36 cellular contexts compared by ENCODE assay signal in genomic region chr9:114604974-114605373, GRCh38. TPM values are rescaled to one million over a fixed set of nuclear protein-coding genes. Genes with fewer than 3 reads are reported as not detected.
DNase-seq lines count a peak whose midpoint lies in the region; ATAC-seq and TF ChIP-seq lines count a peak whose summit lies in the region.
"Had no signal": no experiment of that assay in that cellular context is flagged by ENCODE, and none has a peak within 500 bp of the region (broad histone marks: within the 10 kb centered on the region; RNA-seq: fewer than 3 reads in every experiment).

No MANE protein-coding gene starts in this region.

- ATAC-seq in CD4-positive, CD25-positive, alpha-beta regulatory T cell (ENCODE audit: low read depth in 2 of 2): no peak
- ATAC-seq in lower lobe of right lung: no peak
- ATAC-seq in stimulated activated memory B cell treated with anti-CD40 and anti-IgM and Interleukin-4, amounts not matched to agents 10 μg/mL and 1 μg/mL and 100 μg/mL, for 72 hours: no peak
- ATAC-seq: foreskin keratinocyte; heart right ventricle; pancreas; stimulated activated naive CD8-positive, alpha-beta T cell treated with anti-CD3 and anti-CD28 coated beads, Interleukin-15, Interleukin-2, amounts not matched to agents 100 U/mL and 50 U/mL, for 24 hours had no signal

- H3K36me3 ChIP-seq in CD4-positive, CD25-positive, alpha-beta regulatory T cell (ENCODE audit: control insufficient read depth, insufficient read depth, low read length): peaks cover 5% of the 10 kb centered on the region
- H3K36me3 ChIP-seq in lower lobe of right lung: peaks cover 7% of the 10 kb centered on the region
- H3K36me3 ChIP-seq: pancreas had no signal

- DNase-seq in CD4-positive, CD25-positive, alpha-beta regulatory T cell: no peak
- DNase-seq in NAMALWA (ENCODE audit: low spot score) (peak; percentile 49), lower lobe of right lung (no peak), inferior parietal cortex (ENCODE audit: extremely low spot score) (no peak), DMS53 treated with DMSO at 0.1 percent for 48 hours (lab: John Stamatoyannopoulos, UW; ENCODE audit: unreplicated experiment) (no peak), glutamatergic neuron (no peak)
- DNase-seq: activated CD4-positive, alpha-beta T cell treated with anti-CD3 and anti-CD28 coated beads, Interleukin-2, amount 10 ng/mL, durations not matched to agents 7 days and 5 days; activated effector memory CD4-positive, alpha-beta T cell treated with Interleukin-2 at 50 U/mL for 16 hours; activated T-cell treated with anti-CD3 and anti-CD28 coated beads, Interleukin-2, amount 50 U/mL, for 1 hour; C1 segment of cervical spinal cord; Caco-2; cerebellar nuclear complex; DND-41; esophagus squamous epithelium; foreskin keratinocyte; heart right ventricle; kidney; NCI-H82; pancreas; RPMI8226; small intestine; stimulated activated naive CD8-positive, alpha-beta T cell treated with anti-CD3 and anti-CD28 coated beads, Interleukin-15, Interleukin-2, amounts not matched to agents 100 U/mL and 50 U/mL, for 24 hours; T1000; testis; WERI-Rb-1 had no signal

- no peak for TF ChIP-seq CTCF in lower lobe of right lung (IDR thresholded peaks at IDR 0.05)
- no peak for TF ChIP-seq CTCF in glutamatergic neuron (IDR thresholded peaks at IDR 0.05; ENCODE audit: partially characterized antibody, unreplicated experiment)

- H3K4me1 Mint-ChIP-seq in CD4-positive, CD25-positive, alpha-beta regulatory T cell: peaks cover 0 to 11% (median 5%) of the 10 kb centered on the region in 4 donors
- peaks cover 48% of the 10 kb centered on the region for H3K4me1 Mint-ChIP-seq in stimulated activated memory B cell treated with anti-CD40 and anti-IgM and Interleukin-4, amounts not matched to agents 10 μg/mL and 1 μg/mL and 100 μg/mL, for 72 hours
- peaks cover 3% of the 10 kb centered on the region for H3K4me1 Mint-ChIP-seq in glutamatergic neuron (ENCODE audit: low read depth, unreplicated experiment)

- peak overlapping the region; percentile 65 to 70 (median 65) for H3K27ac Mint-ChIP-seq in CD4-positive, CD25-positive, alpha-beta regulatory T cell
- peak overlapping the region; percentile 50 for H3K27ac Mint-ChIP-seq in stimulated activated memory B cell treated with anti-CD40 and anti-IgM and Interleukin-4, amounts not matched to agents 10 μg/mL and 1 μg/mL and 100 μg/mL, for 72 hours
- H3K27ac Mint-ChIP-seq in glutamatergic neuron (ENCODE audit: unreplicated experiment): no peak overlapping the region
- H3K27ac Mint-ChIP-seq: activated CD4-positive, alpha-beta T cell treated with anti-CD3 and anti-CD28 coated beads, Interleukin-2, amount 10 ng/mL, durations not matched to agents 7 days and 5 days had no signal

- H3K27me3 ChIP-seq in CD4-positive, CD25-positive, alpha-beta regulatory T cell (ENCODE audit: control insufficient read depth, insufficient read depth, low read length): no peaks in the 10 kb centered on the region
- no peaks in the 10 kb centered on the region for H3K27me3 ChIP-seq in lower lobe of right lung (ENCODE audit: low read depth)
- H3K27me3 ChIP-seq: esophagus squamous epithelium, foreskin keratinocyte, heart right ventricle, pancreas, SJCRH30, testis, vagina had no signal

- no peak overlapping the region for H3K27ac ChIP-seq in CD4-positive, CD25-positive, alpha-beta regulatory T cell (ENCODE audit: insufficient read depth, low read length, poor library complexity, severe bottlenecking)
- H3K27ac ChIP-seq in lower lobe of right lung: peak overlapping the region; percentile 25
- H3K27ac ChIP-seq: esophagus squamous epithelium, foreskin keratinocyte, heart right ventricle, pancreas, SJCRH30, testis, vagina, WERI-Rb-1 had no signal

- no peak overlapping the region for H3K4me3 Mint-ChIP-seq in CD4-positive, CD25-positive, alpha-beta regulatory T cell
- no peak overlapping the region for H3K4me3 Mint-ChIP-seq in stimulated activated memory B cell treated with anti-CD40 and anti-IgM and Interleukin-4, amounts not matched to agents 10 μg/mL and 1 μg/mL and 100 μg/mL, for 72 hours
- no peak overlapping the region for H3K4me3 Mint-ChIP-seq in glutamatergic neuron (ENCODE audit: unreplicated experiment)
- H3K4me3 Mint-ChIP-seq: activated CD4-positive, alpha-beta T cell treated with anti-CD3 and anti-CD28 coated beads, Interleukin-2, amount 10 ng/mL, durations not matched to agents 7 days and 5 days; brain; neural crest cell had no signal

- no peaks in the 10 kb centered on the region for H3K27me3 Mint-ChIP-seq in CD4-positive, CD25-positive, alpha-beta regulatory T cell
- no peaks in the 10 kb centered on the region for H3K27me3 Mint-ChIP-seq in stimulated activated memory B cell treated with anti-CD40 and anti-IgM and Interleukin-4, amounts not matched to agents 10 μg/mL and 1 μg/mL and 100 μg/mL, for 72 hours
- H3K27me3 Mint-ChIP-seq in glutamatergic neuron (ENCODE audit: unreplicated experiment): peaks cover 1% of the 10 kb centered on the region
- H3K27me3 Mint-ChIP-seq: activated CD4-positive, alpha-beta T cell treated with anti-CD3 and anti-CD28 coated beads, Interleukin-2, amount 10 ng/mL, durations not matched to agents 7 days and 5 days; brain had no signal

- intact Hi-C loops in lower lobe of right lung (cut with DNase I): no loop called here

- peaks cover 0 to 7% of the 10 kb centered on the region in 2 experiments for H3K9me3 ChIP-seq in CD4-positive, CD25-positive, alpha-beta regulatory T cell (ENCODE audit: control insufficient read depth in 2 of 2, low read length in 2 of 2)
- peaks cover 11% of the 10 kb centered on the region for H3K9me3 ChIP-seq in lower lobe of right lung
- H3K9me3 ChIP-seq: pancreas, SJCRH30, testis, vagina had no signal

- peaks cover 0 to 5% (median 0%) of the 10 kb centered on the region in 7 donors for H3K9me3 Mint-ChIP-seq in CD4-positive, CD25-positive, alpha-beta regulatory T cell
- H3K9me3 Mint-ChIP-seq in stimulated activated memory B cell treated with anti-CD40 and anti-IgM and Interleukin-4, amounts not matched to agents 10 μg/mL and 1 μg/mL and 100 μg/mL, for 72 hours: peaks cover 3% of the 10 kb centered on the region
- peaks cover 7% of the 10 kb centered on the region for H3K9me3 Mint-ChIP-seq in glutamatergic neuron (ENCODE audit: unreplicated experiment)

- no peak overlapping the region for H3K4me3 ChIP-seq in CD4-positive, CD25-positive, alpha-beta regulatory T cell (ENCODE audit: low read depth, low read length)
- no peak overlapping the region for H3K4me3 ChIP-seq in lower lobe of right lung
- H3K4me3 ChIP-seq: esophagus squamous epithelium, heart right ventricle, pancreas, SJCRH30, testis, vagina had no signal

- no peaks in the 10 kb centered on the region for H3K4me1 ChIP-seq in CD4-positive, CD25-positive, alpha-beta regulatory T cell (ENCODE audit: control insufficient read depth, insufficient read depth, low read length, poor library complexity, severe bottlenecking)
- H3K4me1 ChIP-seq in lower lobe of right lung: no peaks in the 10 kb centered on the region
- H3K4me1 ChIP-seq: foreskin keratinocyte, vagina had no signal

- H3K36me3 Mint-ChIP-seq in CD4-positive, CD25-positive, alpha-beta regulatory T cell: peaks cover 19% of the 10 kb centered on the region
- H3K36me3 Mint-ChIP-seq in stimulated activated memory B cell treated with anti-CD40 and anti-IgM and Interleukin-4, amounts not matched to agents 10 μg/mL and 1 μg/mL and 100 μg/mL, for 72 hours: peaks cover 22% of the 10 kb centered on the region
- peaks cover 8% of the 10 kb centered on the region for H3K36me3 Mint-ChIP-seq in glutamatergic neuron (ENCODE audit: unreplicated experiment)

RNA-seq across cellular contexts. Expression of gene TMEM268, which starts 6.1 kb away (rescaled TPM):
- total RNA-seq in CD4-positive, CD25-positive, alpha-beta regulatory T cell: 10.7 TPM
- polyA plus RNA-seq in CD4-positive, CD25-positive, alpha-beta regulatory T cell: 10 to 100 TPM in 1 of 4 donors, 1 to 10 TPM in 3; 6.5 to 10.1 (median 8.0) TPM
- 19.7 TPM for total RNA-seq in lower lobe of right lung
- total RNA-seq in glutamatergic neuron (ENCODE audit: unreplicated experiment): 12.2 TPM

RNA-seq across cellular contexts. Expression of gene ATP6V1G1, which starts 17.4 kb away (rescaled TPM):
- 111 TPM for total RNA-seq in CD4-positive, CD25-positive, alpha-beta regulatory T cell
- 100 to 1,000 TPM; 313 to 357 (median 335) TPM for polyA plus RNA-seq in CD4-positive, CD25-positive, alpha-beta regulatory T cell
- total RNA-seq in lower lobe of right lung (104 TPM), glutamatergic neuron (ENCODE audit: unreplicated experiment) (156 TPM)

RNA-seq across cellular contexts. Expression of gene TEX53, which starts 52.6 kb away (rescaled TPM):
- not detected for total RNA-seq in CD4-positive, CD25-positive, alpha-beta regulatory T cell
- not detected for polyA plus RNA-seq in CD4-positive, CD25-positive, alpha-beta regulatory T cell
- total RNA-seq in lower lobe of right lung (not detected), glutamatergic neuron (ENCODE audit: unreplicated experiment) (not detected)
- total RNA-seq: activated CD4-positive, alpha-beta T cell treated with anti-CD3 and anti-CD28 coated beads, Interleukin-2, amount 10 ng/mL, durations not matched to agents 7 days and 5 days; activated CD8-positive, alpha-beta memory T cell treated with anti-CD3 and anti-CD28 coated beads for 36 hours; Caco-2; dermis microvascular lymphatic vessel endothelial cell; esophagus squamous epithelium; foreskin keratinocyte; heart right ventricle; kidney; LHCN-M2; lower leg skin; mononuclear cell; NCI-H460; neural crest cell; pancreas; SJCRH30; vagina had no signal
- polyA plus RNA-seq: foreskin keratinocyte, heart right ventricle, pancreas, small intestine had no signal
